In the genomic region with DNA sequence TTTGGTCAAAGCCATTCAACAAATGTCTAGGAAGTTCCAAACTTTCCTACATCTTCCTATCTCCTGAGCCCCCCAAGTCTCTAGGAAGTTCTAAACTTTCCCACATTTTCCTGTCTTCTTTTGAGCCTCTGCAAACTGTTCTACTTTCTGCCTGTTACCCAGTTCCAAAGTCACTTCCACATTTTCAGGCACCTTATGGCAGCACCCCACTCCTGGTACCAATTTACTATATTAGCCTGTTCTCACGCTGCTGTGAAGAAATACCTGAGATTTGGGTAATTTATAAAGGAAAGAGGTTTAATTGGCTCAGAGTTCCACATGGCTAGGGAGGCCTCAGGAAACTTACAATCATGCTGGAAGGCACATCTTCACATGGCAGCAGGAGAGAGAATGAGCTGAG, we compare ENCODE assay signal across 40 cellular contexts.
"Had no signal": no experiment of that assay in that cellular context is flagged by ENCODE, and none has a peak within 500 bp of the region (broad histone marks: within the 10 kb centered on the region; RNA-seq: fewer than 3 reads in every experiment).

No MANE protein-coding gene starts in this region.

- H3K4me1 Mint-ChIP-seq: activated naive CD4-positive, alpha-beta T cell treated with anti-CD3 and anti-CD28 coated beads, Interleukin-2, amount 10 ng/mL, durations not matched to agents 7 days and 5 days; activated naive CD4-positive, alpha-beta T cell treated with anti-CD3 and anti-CD28 coated beads, Interleukin-2, amount 50 U/mL, for 24 hours; activated naive CD8-positive, alpha-beta T cell treated with anti-CD3 and anti-CD28 coated beads for 36 hours; activated naive CD8-positive, alpha-beta T cell treated with anti-CD3 and anti-CD28 coated beads, Interleukin-2, amount 10 ng/mL, durations not matched to agents 7 days and 5 days; activated naive CD8-positive, alpha-beta T cell treated with anti-CD3 and anti-CD28 coated beads, Interleukin-2, amount 50 U/mL, for 24 hours; activated T-helper 17 cell treated with anti-CD3 and anti-CD28 coated beads, Interleukin-2, amount 50 U/mL, for 72 hours; brain; central memory CD8-positive, alpha-beta T cell had no signal

- DNase-seq: activated effector memory CD4-positive, alpha-beta T cell treated with anti-CD3 and anti-CD28 coated beads, Interleukin-2, amount 50 U/mL, for 16 hours; activated effector memory CD4-positive, alpha-beta T cell treated with Interleukin-2 at 50 U/mL for 16 hours; activated gamma-delta T cell; activated gamma-delta T cell treated with Interleukin-2 at 50 U/mL for 16 hours; activated naive CD4-positive, alpha-beta T cell; activated naive CD4-positive, alpha-beta T cell treated with anti-CD3 and anti-CD28 coated beads for 36 hours; activated naive CD4-positive, alpha-beta T cell treated with anti-CD3 and anti-CD28 coated beads, Interleukin-2, amount 10 ng/mL, durations not matched to agents 7 days and 5 days; activated naive CD4-positive, alpha-beta T cell treated with anti-CD3 and anti-CD28 coated beads, Interleukin-2, amount 50 U/mL, for 16 hours; activated naive CD4-positive, alpha-beta T cell treated with Interleukin-2 at 50 U/mL for 16 hours; activated naive CD8-positive, alpha-beta T cell treated with anti-CD3 and anti-CD28 coated beads for 36 hours; activated naive CD8-positive, alpha-beta T cell treated with anti-CD3 and anti-CD28 coated beads, Interleukin-2, amount 10 ng/mL, durations not matched to agents 7 days and 5 days; activated naive CD8-positive, alpha-beta T cell treated with anti-CD3 and anti-CD28 coated beads, Interleukin-2, amount 50 U/mL, for 24 hours; activated T-cell treated with anti-CD3 and anti-CD28 coated beads, Interleukin-2, amount 50 U/mL, for 1 hour; activated T-cell treated with anti-CD3 and anti-CD28 coated beads, Interleukin-2, amount 50 U/mL, for 24 hours; activated T-cell treated with anti-CD3 and anti-CD28 coated beads, Interleukin-2, amount 50 U/mL, for 4 hours; activated T-cell treated with anti-CD3 and anti-CD28 coated beads, Interleukin-2, amount 50 U/mL, for 48 hours; activated T-cell treated with anti-CD3 and anti-CD28 coated beads, Interleukin-2, amount 50 U/mL, for 72 hours; adrenal gland; amniotic stem cell; amygdala; anterior cingulate cortex; aorta; body of pancreas; brain microvascular endothelial cell; caudate nucleus; central memory CD4-positive, alpha-beta T cell; cerebellar nuclear complex had no signal

- H3K9me3 ChIP-seq: adrenal gland had no signal

- ATAC-seq: activated naive CD4-positive, alpha-beta T cell treated with anti-CD3 and anti-CD28 coated beads, Interleukin-2, amount 50 U/mL, for 72 hours; activated naive CD8-positive, alpha-beta T cell treated with anti-CD3 and anti-CD28 coated beads, Interleukin-2, amount 50 U/mL, for 24 hours; activated T-cell treated with anti-CD3 and anti-CD28 coated beads, Interleukin-2, amount 50 U/mL, for 4 hours; activated T-cell treated with anti-CD3 and anti-CD28 coated beads, Interleukin-2, amount 50 U/mL, for 72 hours; activated T-helper 17 cell treated with anti-CD3 and anti-CD28 coated beads, Interleukin-2, amount 50 U/mL, for 72 hours; body of pancreas had no signal

- FAIRE-seq: astrocyte, bronchial epithelial cell had no signal

- H3K4me1 ChIP-seq: adrenal gland, ascending aorta, body of pancreas, breast epithelium had no signal

- H3K36me3 ChIP-seq: adrenal gland, ascending aorta, brain microvascular endothelial cell, breast epithelium, cardiac muscle cell had no signal

- H3K4me3 Mint-ChIP-seq: activated naive CD4-positive, alpha-beta T cell treated with anti-CD3 and anti-CD28 coated beads for 36 hours; activated naive CD4-positive, alpha-beta T cell treated with anti-CD3 and anti-CD28 coated beads, Interleukin-2, amount 10 ng/mL, durations not matched to agents 7 days and 5 days; activated naive CD4-positive, alpha-beta T cell treated with anti-CD3 and anti-CD28 coated beads, Interleukin-2, amount 50 U/mL, for 24 hours; activated naive CD8-positive, alpha-beta T cell; activated naive CD8-positive, alpha-beta T cell treated with anti-CD3 and anti-CD28 coated beads for 36 hours; activated naive CD8-positive, alpha-beta T cell treated with anti-CD3 and anti-CD28 coated beads, Interleukin-2, amount 10 ng/mL, durations not matched to agents 7 days and 5 days; activated naive CD8-positive, alpha-beta T cell treated with anti-CD3 and anti-CD28 coated beads, Interleukin-2, amount 50 U/mL, for 24 hours; activated T-cell treated with anti-CD3 and anti-CD28 coated beads, Interleukin-2, amount 50 U/mL, for 24 hours; activated T-cell treated with anti-CD3 and anti-CD28 coated beads, Interleukin-2, amount 50 U/mL, for 4 hours; activated T-cell treated with anti-CD3 and anti-CD28 coated beads, Interleukin-2, amount 50 U/mL, for 72 hours; activated T-helper 1 cell treated with anti-CD3 and anti-CD28 coated beads, Interleukin-12 subunit alpha, Interleukin-12 subunit beta, Interleukin-2, Interleukin-4 antibody, amounts not matched to agents 30 ng/mL and 10 ng/mL and 1 ng/mL, durations not matched to agents 14 hours and 24 hours and 36 hours; activated T-helper 17 cell treated with anti-CD3 and anti-CD28 coated beads, Interleukin-2, amount 50 U/mL, for 72 hours; brain; central memory CD8-positive, alpha-beta T cell had no signal

- H3K27ac Mint-ChIP-seq: activated naive CD4-positive, alpha-beta T cell treated with anti-CD3 and anti-CD28 coated beads for 36 hours; activated naive CD4-positive, alpha-beta T cell treated with anti-CD3 and anti-CD28 coated beads, Interleukin-2, amount 10 ng/mL, durations not matched to agents 7 days and 5 days; activated naive CD4-positive, alpha-beta T cell treated with anti-CD3 and anti-CD28 coated beads, Interleukin-2, amount 50 U/mL, for 24 hours; activated naive CD4-positive, alpha-beta T cell treated with anti-CD3 and anti-CD28 coated beads, Interleukin-2, amount 50 U/mL, for 72 hours; activated naive CD8-positive, alpha-beta T cell; activated naive CD8-positive, alpha-beta T cell treated with anti-CD3 and anti-CD28 coated beads for 36 hours; activated naive CD8-positive, alpha-beta T cell treated with anti-CD3 and anti-CD28 coated beads, Interleukin-2, amount 10 ng/mL, durations not matched to agents 7 days and 5 days; activated naive CD8-positive, alpha-beta T cell treated with anti-CD3 and anti-CD28 coated beads, Interleukin-2, amount 50 U/mL, for 24 hours; activated T-cell treated with anti-CD3 and anti-CD28 coated beads, Interleukin-2, amount 50 U/mL, for 24 hours; activated T-cell treated with anti-CD3 and anti-CD28 coated beads, Interleukin-2, amount 50 U/mL, for 72 hours; activated T-helper 1 cell treated with anti-CD3 and anti-CD28 coated beads, Interleukin-12 subunit alpha, Interleukin-12 subunit beta, Interleukin-2, Interleukin-4 antibody, amounts not matched to agents 30 ng/mL and 10 ng/mL and 1 ng/mL, durations not matched to agents 14 hours and 24 hours and 36 hours; activated T-helper 17 cell treated with anti-CD3 and anti-CD28 coated beads, Interleukin-2, amount 50 U/mL, for 72 hours; activated T-helper 2 cell treated with anti-CD3 and anti-CD28 coated beads, Interferon-gamma antibody, Interleukin-2, Interleukin-4, amounts not matched to agents 10 μg/mL and 5 μg/mL and 100 μg/mL, durations not matched to agents 14 hours and 24 hours and 36 hours; brain had no signal

- H3K27ac ChIP-seq: adrenal gland, ascending aorta, body of pancreas, brain microvascular endothelial cell, breast epithelium, cardiac muscle cell had no signal

- H3K4me3 ChIP-seq: adrenal gland, ascending aorta, body of pancreas, breast epithelium, cardiac muscle cell had no signal

- H3K36me3 Mint-ChIP-seq: activated naive CD4-positive, alpha-beta T cell treated with anti-CD3 and anti-CD28 coated beads, Interleukin-2, amount 10 ng/mL, durations not matched to agents 7 days and 5 days; activated naive CD4-positive, alpha-beta T cell treated with anti-CD3 and anti-CD28 coated beads, Interleukin-2, amount 50 U/mL, for 24 hours; activated naive CD8-positive, alpha-beta T cell; activated naive CD8-positive, alpha-beta T cell treated with anti-CD3 and anti-CD28 coated beads for 36 hours; activated naive CD8-positive, alpha-beta T cell treated with anti-CD3 and anti-CD28 coated beads, Interleukin-2, amount 10 ng/mL, durations not matched to agents 7 days and 5 days had no signal

- H3K27me3 ChIP-seq: adrenal gland, ascending aorta, body of pancreas, brain microvascular endothelial cell, breast epithelium, cardiac muscle cell had no signal

- H3K27me3 Mint-ChIP-seq: activated naive CD4-positive, alpha-beta T cell treated with anti-CD3 and anti-CD28 coated beads, Interleukin-2, amount 10 ng/mL, durations not matched to agents 7 days and 5 days; activated naive CD4-positive, alpha-beta T cell treated with anti-CD3 and anti-CD28 coated beads, Interleukin-2, amount 50 U/mL, for 24 hours; activated naive CD8-positive, alpha-beta T cell; activated naive CD8-positive, alpha-beta T cell treated with anti-CD3 and anti-CD28 coated beads for 36 hours; activated naive CD8-positive, alpha-beta T cell treated with anti-CD3 and anti-CD28 coated beads, Interleukin-2, amount 10 ng/mL, durations not matched to agents 7 days and 5 days; activated naive CD8-positive, alpha-beta T cell treated with anti-CD3 and anti-CD28 coated beads, Interleukin-2, amount 50 U/mL, for 24 hours; activated T-cell treated with anti-CD3 and anti-CD28 coated beads, Interleukin-2, amount 50 U/mL, for 24 hours; activated T-helper 17 cell treated with anti-CD3 and anti-CD28 coated beads, Interleukin-2, amount 50 U/mL, for 72 hours; central memory CD8-positive, alpha-beta T cell had no signal
